ENCODE assay signal across 2 cellular contexts in the genomic region with DNA sequence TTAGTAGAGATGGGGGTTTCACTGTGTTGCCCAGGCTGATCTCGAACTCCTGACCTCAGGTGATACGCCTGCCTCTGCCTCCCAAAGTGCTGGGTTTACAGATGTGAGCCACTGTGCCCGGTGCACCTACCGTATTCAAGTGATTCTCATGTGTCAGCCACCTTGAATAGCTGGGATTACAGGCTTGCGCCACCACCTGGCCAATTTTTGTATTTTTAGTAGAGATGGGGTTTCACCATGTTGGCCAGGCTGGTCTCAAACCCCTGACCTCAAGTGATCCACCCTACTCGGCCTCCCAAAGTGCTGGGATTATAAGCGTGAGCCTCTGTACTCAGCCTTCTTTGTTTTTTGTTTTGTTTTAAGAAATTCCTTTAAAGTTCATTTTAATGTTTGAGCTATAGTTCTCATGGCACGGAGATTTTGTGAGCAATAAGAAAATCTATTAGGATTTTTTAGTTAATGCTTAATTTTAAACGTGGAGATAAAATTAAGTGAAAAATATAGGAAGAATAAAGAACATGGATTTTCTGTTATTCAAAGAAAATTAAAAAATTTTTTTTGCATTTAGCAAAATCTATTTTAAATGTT.
TF ChIP-seq lines count a peak whose summit lies in the region.

No MANE protein-coding gene starts in this region.

TF ChIP-seq in GM12878, 131 proteins besides CTCF, POLR2A, EP300 and RAD21 (continued from another document):
- TF ChIP-seq, protein P1, sequence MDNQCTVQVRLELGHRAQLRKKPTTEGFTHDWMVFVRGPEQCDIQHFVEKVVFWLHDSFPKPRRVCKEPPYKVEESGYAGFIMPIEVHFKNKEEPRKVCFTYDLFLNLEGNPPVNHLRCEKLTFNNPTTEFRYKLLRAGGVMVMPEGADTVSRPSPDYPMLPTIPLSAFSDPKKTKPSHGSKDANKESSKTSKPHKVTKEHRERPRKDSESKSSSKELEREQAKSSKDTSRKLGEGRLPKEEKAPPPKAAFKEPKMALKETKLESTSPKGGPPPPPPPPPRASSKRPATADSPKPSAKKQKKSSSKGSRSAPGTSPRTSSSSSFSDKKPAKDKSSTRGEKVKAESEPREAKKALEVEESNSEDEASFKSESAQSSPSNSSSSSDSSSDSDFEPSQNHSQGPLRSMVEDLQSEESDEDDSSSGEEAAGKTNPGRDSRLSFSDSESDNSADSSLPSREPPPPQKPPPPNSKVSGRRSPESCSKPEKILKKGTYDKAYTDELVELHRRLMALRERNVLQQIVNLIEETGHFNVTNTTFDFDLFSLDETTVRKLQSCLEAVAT (IDR thresholded peaks at IDR 0.05): 0 out of 2 replicates have a peak, but pooled peaks have one; percentile 28
- TF ChIP-seq NR2F1 (conservative IDR thresholded peaks at IDR 0.05): 0 out of 2 replicates have a peak, but pooled peaks have one; percentile 10
- TF ChIP-seq SMC3 (IDR thresholded peaks at IDR 0.05; ENCODE audit: borderline replicate concordance, low read length): peak; percentile 54; the same call in 1 of the 2 replicates
- TF ChIP-seq, protein P2, sequence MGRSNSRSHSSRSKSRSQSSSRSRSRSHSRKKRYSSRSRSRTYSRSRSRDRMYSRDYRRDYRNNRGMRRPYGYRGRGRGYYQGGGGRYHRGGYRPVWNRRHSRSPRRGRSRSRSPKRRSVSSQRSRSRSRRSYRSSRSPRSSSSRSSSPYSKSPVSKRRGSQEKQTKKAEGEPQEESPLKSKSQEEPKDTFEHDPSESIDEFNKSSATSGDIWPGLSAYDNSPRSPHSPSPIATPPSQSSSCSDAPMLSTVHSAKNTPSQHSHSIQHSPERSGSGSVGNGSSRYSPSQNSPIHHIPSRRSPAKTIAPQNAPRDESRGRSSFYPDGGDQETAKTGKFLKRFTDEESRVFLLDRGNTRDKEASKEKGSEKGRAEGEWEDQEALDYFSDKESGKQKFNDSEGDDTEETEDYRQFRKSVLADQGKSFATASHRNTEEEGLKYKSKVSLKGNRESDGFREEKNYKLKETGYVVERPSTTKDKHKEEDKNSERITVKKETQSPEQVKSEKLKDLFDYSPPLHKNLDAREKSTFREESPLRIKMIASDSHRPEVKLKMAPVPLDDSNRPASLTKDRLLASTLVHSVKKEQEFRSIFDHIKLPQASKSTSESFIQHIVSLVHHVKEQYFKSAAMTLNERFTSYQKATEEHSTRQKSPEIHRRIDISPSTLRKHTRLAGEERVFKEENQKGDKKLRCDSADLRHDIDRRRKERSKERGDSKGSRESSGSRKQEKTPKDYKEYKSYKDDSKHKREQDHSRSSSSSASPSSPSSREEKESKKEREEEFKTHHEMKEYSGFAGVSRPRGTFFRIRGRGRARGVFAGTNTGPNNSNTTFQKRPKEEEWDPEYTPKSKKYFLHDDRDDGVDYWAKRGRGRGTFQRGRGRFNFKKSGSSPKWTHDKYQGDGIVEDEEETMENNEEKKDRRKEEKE (IDR thresholded peaks at IDR 0.05): no peak

TF ChIP-seq in liver, 16 proteins besides CTCF, POLR2A, EP300 and RAD21 (continued from another document):
- TF ChIP-seq, protein P3, sequence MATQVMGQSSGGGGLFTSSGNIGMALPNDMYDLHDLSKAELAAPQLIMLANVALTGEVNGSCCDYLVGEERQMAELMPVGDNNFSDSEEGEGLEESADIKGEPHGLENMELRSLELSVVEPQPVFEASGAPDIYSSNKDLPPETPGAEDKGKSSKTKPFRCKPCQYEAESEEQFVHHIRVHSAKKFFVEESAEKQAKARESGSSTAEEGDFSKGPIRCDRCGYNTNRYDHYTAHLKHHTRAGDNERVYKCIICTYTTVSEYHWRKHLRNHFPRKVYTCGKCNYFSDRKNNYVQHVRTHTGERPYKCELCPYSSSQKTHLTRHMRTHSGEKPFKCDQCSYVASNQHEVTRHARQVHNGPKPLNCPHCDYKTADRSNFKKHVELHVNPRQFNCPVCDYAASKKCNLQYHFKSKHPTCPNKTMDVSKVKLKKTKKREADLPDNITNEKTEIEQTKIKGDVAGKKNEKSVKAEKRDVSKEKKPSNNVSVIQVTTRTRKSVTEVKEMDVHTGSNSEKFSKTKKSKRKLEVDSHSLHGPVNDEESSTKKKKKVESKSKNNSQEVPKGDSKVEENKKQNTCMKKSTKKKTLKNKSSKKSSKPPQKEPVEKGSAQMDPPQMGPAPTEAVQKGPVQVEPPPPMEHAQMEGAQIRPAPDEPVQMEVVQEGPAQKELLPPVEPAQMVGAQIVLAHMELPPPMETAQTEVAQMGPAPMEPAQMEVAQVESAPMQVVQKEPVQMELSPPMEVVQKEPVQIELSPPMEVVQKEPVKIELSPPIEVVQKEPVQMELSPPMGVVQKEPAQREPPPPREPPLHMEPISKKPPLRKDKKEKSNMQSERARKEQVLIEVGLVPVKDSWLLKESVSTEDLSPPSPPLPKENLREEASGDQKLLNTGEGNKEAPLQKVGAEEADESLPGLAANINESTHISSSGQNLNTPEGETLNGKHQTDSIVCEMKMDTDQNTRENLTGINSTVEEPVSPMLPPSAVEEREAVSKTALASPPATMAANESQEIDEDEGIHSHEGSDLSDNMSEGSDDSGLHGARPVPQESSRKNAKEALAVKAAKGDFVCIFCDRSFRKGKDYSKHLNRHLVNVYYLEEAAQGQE (IDR thresholded peaks at IDR 0.05): no peak
- TF ChIP-seq, protein P4, sequence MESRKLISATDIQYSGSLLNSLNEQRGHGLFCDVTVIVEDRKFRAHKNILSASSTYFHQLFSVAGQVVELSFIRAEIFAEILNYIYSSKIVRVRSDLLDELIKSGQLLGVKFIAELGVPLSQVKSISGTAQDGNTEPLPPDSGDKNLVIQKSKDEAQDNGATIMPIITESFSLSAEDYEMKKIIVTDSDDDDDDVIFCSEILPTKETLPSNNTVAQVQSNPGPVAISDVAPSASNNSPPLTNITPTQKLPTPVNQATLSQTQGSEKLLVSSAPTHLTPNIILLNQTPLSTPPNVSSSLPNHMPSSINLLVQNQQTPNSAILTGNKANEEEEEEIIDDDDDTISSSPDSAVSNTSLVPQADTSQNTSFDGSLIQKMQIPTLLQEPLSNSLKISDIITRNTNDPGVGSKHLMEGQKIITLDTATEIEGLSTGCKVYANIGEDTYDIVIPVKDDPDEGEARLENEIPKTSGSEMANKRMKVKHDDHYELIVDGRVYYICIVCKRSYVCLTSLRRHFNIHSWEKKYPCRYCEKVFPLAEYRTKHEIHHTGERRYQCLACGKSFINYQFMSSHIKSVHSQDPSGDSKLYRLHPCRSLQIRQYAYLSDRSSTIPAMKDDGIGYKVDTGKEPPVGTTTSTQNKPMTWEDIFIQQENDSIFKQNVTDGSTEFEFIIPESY (IDR thresholded peaks at IDR 0.05): no peak
TF ChIP-seq in liver: peak in this region for 1.
